In the genomic region with DNA sequence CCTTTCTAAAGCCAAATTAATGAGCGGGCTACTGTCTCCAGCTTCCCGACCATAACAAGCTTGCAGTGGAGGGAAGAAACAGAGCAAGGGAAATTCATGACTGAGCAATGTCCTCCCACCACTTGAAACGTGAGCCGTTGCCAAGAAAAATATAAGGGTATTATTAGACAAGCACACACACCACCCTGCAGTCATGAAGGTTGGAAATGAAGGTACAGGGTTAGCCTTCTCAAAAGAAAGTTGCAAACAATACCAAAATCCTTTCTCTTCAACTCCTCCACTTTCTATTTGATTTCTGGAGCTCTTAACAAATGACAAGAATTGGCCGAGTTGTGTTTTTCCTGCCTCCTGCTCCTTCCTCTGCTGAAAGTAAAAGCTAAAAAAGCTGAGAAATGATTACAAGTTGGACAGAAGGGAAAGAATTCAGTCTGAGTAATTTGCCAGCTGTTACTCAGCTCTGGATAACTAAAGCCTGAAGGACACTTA, we compare ENCODE assay signal across 10 cellular contexts.
DNase-seq lines count a peak whose midpoint lies in the region; ATAC-seq, FAIRE-seq and TF ChIP-seq lines count a peak whose summit lies in the region.
"Had no signal": no experiment of that assay in that cellular context is flagged by ENCODE, and none has a peak within 500 bp of the region (broad histone marks: within the 10 kb centered on the region; RNA-seq: fewer than 3 reads in every experiment).

No MANE protein-coding gene starts in this region.

- no peak overlapping the region for H3K4me2 ChIP-seq in HepG2 (ENCODE audit: low read depth, low read length)

- no peak for DNase-seq in right lobe of liver
- DNase-seq in HepG2 (ENCODE audit: low spot score), result no peak
- DNase-seq in brain microvascular endothelial cell, result peak; percentile 87
- peak; percentile 93 for DNase-seq in left kidney (ENCODE audit: low read depth, low spot score)
- no peak for DNase-seq in aorta
- DNase-seq: erythroblast had no signal

- ATAC-seq in right lobe of liver (peak in 3 of 4 donors; percentile 20 to 45 (median 39)), HepG2 (no peak), aorta (ENCODE audit: low FRiP score) (peak; percentile 77), HG02763 (IDR thresholded peaks at IDR 0.05; ENCODE audit: unreplicated experiment) (no peak), HG03354 (IDR thresholded peaks at IDR 0.05; ENCODE audit: poor library complexity, severe bottlenecking, unreplicated experiment) (no peak), GM21423 (IDR thresholded peaks at IDR 0.05; ENCODE audit: unreplicated experiment) (no peak)

- H3K4me3 ChIP-seq in right lobe of liver (no peak overlapping the region), HepG2 (replicated peaks in 1 of 3; ENCODE audit: insufficient read depth in 1 of 3, low read depth in 2 of 3, low read length in 3 of 3) (no peak overlapping the region), brain microvascular endothelial cell (ENCODE audit: low read depth, low read length) (peak overlapping the region; percentile 36), aorta (ENCODE audit: low read length in 2 of 2) (peak overlapping the region; percentile 4 to 62)
- H3K4me3 ChIP-seq: BLaER1 treated with 17β-estradiol and CSF1 and Interleukin-3, amounts not matched to agents 10 nM and 100 nM had no signal

- CTCF ChIA-PET in HepG2 (lab: Yijun Ruan, JAX; ENCODE audit: low intra/inter-chr PET ratio, low total read pairs), result no interaction called here

- H3K4me1 ChIP-seq in right lobe of liver (no peaks in the 10 kb centered on the region), HepG2 (ENCODE audit: insufficient read depth, low read length) (no peaks in the 10 kb centered on the region), aorta (ENCODE audit: control insufficient read depth in 1 of 2, insufficient read depth in 2 of 2, low read length in 2 of 2) (peaks cover 2 to 12% of the 10 kb centered on the region in 2 donors)

- no peak for FAIRE-seq in HepG2 (lab: Jason Lieb, UNC)

- TF ChIP-seq EP300 in HepG2 (IDR thresholded peaks at IDR 0.05; ENCODE audit: low read depth in 2 of 2, low read length in 2 of 2) (no peak), HepG2 (CRISPR knock-in tag; IDR thresholded peaks at IDR 0.05; ENCODE audit: borderline replicate concordance) (no peak)

- H3K36me3 ChIP-seq in right lobe of liver (no peaks in the 10 kb centered on the region), HepG2 (replicated peaks in 1 of 2; ENCODE audit: control insufficient read depth in 1 of 2, insufficient read depth in 2 of 2, low read length in 2 of 2) (no peaks in the 10 kb centered on the region), brain microvascular endothelial cell (replicated peaks) (no peaks in the 10 kb centered on the region), aorta (ENCODE audit: control insufficient read depth in 1 of 2, insufficient read depth in 2 of 2, low read length in 1 of 2) (no peaks in the 10 kb centered on the region)
- H3K36me3 ChIP-seq: BLaER1 treated with 17β-estradiol and CSF1 and Interleukin-3, amounts not matched to agents 10 nM and 100 nM had no signal

- no peaks in the 10 kb centered on the region for H3K27me3 ChIP-seq in right lobe of liver
- H3K27me3 ChIP-seq in HepG2 (ENCODE audit: control insufficient read depth in 1 of 2, insufficient read depth in 2 of 2, low read length in 2 of 2), result peaks cover 0 to 2% of the 10 kb centered on the region in 2 experiments; a peak in 1 of 5 replicates
- no peaks in the 10 kb centered on the region for H3K27me3 ChIP-seq in brain microvascular endothelial cell (replicated peaks)
- no peaks in the 10 kb centered on the region for H3K27me3 ChIP-seq in aorta (ENCODE audit: control insufficient read depth in 1 of 2, insufficient read depth in 2 of 2, low read length in 1 of 2)
- H3K27me3 ChIP-seq: BLaER1 treated with 17β-estradiol and CSF1 and Interleukin-3, amounts not matched to agents 10 nM and 100 nM had no signal

- H3K9me3 ChIP-seq in right lobe of liver (no peaks in the 10 kb centered on the region), HepG2 (ENCODE audit: low read length) (no peaks in the 10 kb centered on the region), aorta (ENCODE audit: control insufficient read depth, low read length) (no peaks in the 10 kb centered on the region)
- H3K9me3 ChIP-seq: BLaER1 treated with 17β-estradiol and CSF1 and Interleukin-3, amounts not matched to agents 10 nM and 100 nM had no signal

- BruUV-seq in HepG2 (replicated peaks; lab: Mats Ljungman, UMichigan), result no TSS peak

- no peak overlapping the region for H3K27ac ChIP-seq in right lobe of liver
- no peak overlapping the region for H3K27ac ChIP-seq in HepG2 (ENCODE audit: extremely low read length, insufficient read depth, low read length)
- peak overlapping the region; percentile 67 for H3K27ac ChIP-seq in brain microvascular endothelial cell
- peak overlapping the region in 1 of 2 donors; percentile 52 for H3K27ac ChIP-seq in aorta (ENCODE audit: low read depth in 1 of 2, low read length in 2 of 2)
- H3K27ac ChIP-seq: BLaER1 treated with 17β-estradiol and CSF1 and Interleukin-3, amounts not matched to agents 10 nM and 100 nM had no signal

- no peaks in the 10 kb centered on the region for H3K79me2 ChIP-seq in HepG2 (ENCODE audit: insufficient read depth, low read length)

- no peak for TF ChIP-seq RAD21 in HepG2 (CRISPR knock-in tag; IDR thresholded peaks at IDR 0.05)

- 10% methylated on average over 4 of the region's 5 CpGs for WGBS in right lobe of liver (ENCODE audit: insufficient coverage, low coverage, low lambda C conversion rate, missing lambda C conversion rate)
- WGBS in HepG2 (ENCODE audit: low lambda C conversion rate), result 11% methylated on average over 5 of the region's 5 CpGs
- WGBS in aorta, 2 donors, result 0 to 1% methylated on average over 5 of the region's 5 CpGs

- TF ChIP-seq POLR2A in right lobe of liver (IDR thresholded peaks at IDR 0.05) (no peak), HepG2 (IDR thresholded peaks at IDR 0.05; ENCODE audit: insufficient read depth in 1 of 2, low read depth in 2 of 2, low read length in 2 of 2) (no peak)

- in situ Hi-C loops in HepG2 (cut with HindIII; ENCODE audit: extremely low pct_ligation_motif_present, low pct_unique_long_range_greater_than_20kb), result no loop called here
- in situ Hi-C loops in brain microvascular endothelial cell (cut with HindIII; ENCODE audit: low pct_ligation_motif_present, low sequenced_read_pairs), result no loop called here

- intact Hi-C loops in right lobe of liver (cut with DNase I) (no loop called here), HepG2 (cut with micrococcal nuclease; ENCODE audit: unreplicated experiment) (no loop called here), aorta (cut with DNase I) (no loop called here)

- POLR2A ChIA-PET in HepG2 (lab: Yijun Ruan, JAX), result no interaction called here

- H3K9ac ChIP-seq in HepG2 (ENCODE audit: insufficient read depth, low read depth, low read length), result no peak overlapping the region
- H3K9ac ChIP-seq: BLaER1 treated with 17β-estradiol and CSF1 and Interleukin-3, amounts not matched to agents 10 nM and 100 nM had no signal

- no peaks in the 10 kb centered on the region for H4K20me1 ChIP-seq in HepG2 (ENCODE audit: insufficient read depth, low read length)
- H4K20me1 ChIP-seq: BLaER1 treated with 17β-estradiol and CSF1 and Interleukin-3, amounts not matched to agents 10 nM and 100 nM had no signal

- TF ChIP-seq CTCF in right lobe of liver (IDR thresholded peaks at IDR 0.05), result no peak
- no peak for TF ChIP-seq CTCF in HepG2 (CRISPR knock-in tag; IDR thresholded peaks at IDR 0.05)
- no peak for TF ChIP-seq CTCF in brain microvascular endothelial cell (IDR thresholded peaks at IDR 0.05; ENCODE audit: low read depth, low read length, missing control alignments)

- H2AFZ ChIP-seq in HepG2 (ENCODE audit: low read length), result no peak overlapping the region

TF ChIP-seq in HepG2, 621 proteins besides CTCF, POLR2A, EP300 and RAD21:
- TF ChIP-seq ZSCAN20 (CRISPR knock-in tag; IDR thresholded peaks at IDR 0.05; ENCODE audit: borderline replicate concordance) (no peak), ZNF782 (CRISPR knock-in tag; IDR thresholded peaks at IDR 0.05; ENCODE audit: borderline replicate concordance) (no peak), ZZZ3 (CRISPR knock-in tag; IDR thresholded peaks at IDR 0.05; ENCODE audit: borderline replicate concordance) (no peak), ZNF564 (CRISPR knock-in tag; IDR thresholded peaks at IDR 0.05) (no peak), CBX5 (CRISPR knock-in tag; IDR thresholded peaks at IDR 0.05; ENCODE audit: borderline replicate concordance) (no peak), ZNF513 (CRISPR knock-in tag; conservative IDR thresholded peaks at IDR 0.05) (no peak), SRY (CRISPR knock-in tag; IDR thresholded peaks at IDR 0.05) (no peak), MED1 (CRISPR knock-in tag; IDR thresholded peaks at IDR 0.05) (no peak)

Comparison
In these comparisons a context has a peak if more than half of its experiments do, and no peak if none do; other contexts are left out.
1. ATAC-seq: peak in right lobe of liver (3 of 4) and aorta (single experiment); none in HepG2 (single experiment), HG02763 (single experiment), HG03354 (single experiment) and GM21423 (single experiment).
2. DNase-seq: peak in brain microvascular endothelial cell (single experiment) and left kidney (single experiment); none in right lobe of liver (0 of 3), HepG2 (single experiment) and aorta (0 of 2).
3. H3K4me3 ChIP-seq: peak in brain microvascular endothelial cell (single experiment) and aorta (2 of 2); none in right lobe of liver (0 of 3) and HepG2 (0 of 3).